In the genomic region with DNA sequence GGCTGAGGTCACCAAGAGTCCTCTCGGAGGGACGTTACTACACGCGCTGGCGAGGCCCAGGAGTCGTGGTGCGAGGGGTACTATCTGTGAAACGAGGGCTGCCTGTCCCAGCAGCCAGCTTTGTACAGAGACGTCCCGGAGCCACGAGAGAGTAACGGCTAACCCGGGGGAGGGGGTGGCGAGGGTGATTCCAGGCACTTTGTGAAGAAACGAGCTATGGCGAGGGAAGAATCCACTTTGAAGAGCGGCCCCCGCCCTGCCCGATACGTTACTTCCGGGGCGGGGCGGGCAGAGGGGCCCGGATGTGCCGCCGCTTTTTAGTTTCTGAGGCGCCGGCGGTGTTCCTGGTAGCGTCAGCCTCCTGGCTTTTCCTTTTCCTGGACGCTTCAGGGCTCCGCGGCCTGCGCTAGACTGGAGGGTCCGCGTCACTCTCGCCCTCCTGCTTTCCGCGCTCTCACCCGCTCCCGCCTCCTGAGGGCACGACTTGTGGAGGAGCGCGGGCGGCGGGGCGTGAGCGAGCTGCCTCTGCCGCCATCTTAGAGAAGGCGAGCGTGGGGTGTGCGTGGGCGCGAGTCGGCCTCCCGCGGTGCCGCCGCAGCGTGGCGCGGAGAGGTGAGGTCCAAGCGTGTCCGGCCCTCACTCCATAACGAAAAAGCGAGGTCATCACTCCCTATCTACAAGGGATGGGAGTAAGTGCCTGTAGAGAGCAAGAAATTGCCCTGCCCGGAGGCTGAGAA, we compare ENCODE assay signal across 1 cellular context.
TF ChIP-seq lines count a peak whose summit lies in the region.

No MANE protein-coding gene starts in this region.

TF ChIP-seq in SK-N-SH treated with all-trans-retinoic acid at 6 μM for 48 hours, 23 proteins besides CTCF, POLR2A, EP300 and RAD21 (continued from another document):
- TF ChIP-seq TSHZ2 (CRISPR knock-in tag; IDR thresholded peaks at IDR 0.05), result peak; percentile 50; the same call in 1 of the 2 replicates
- peak; percentile 52; the same call in 1 of the 2 replicates for TF ChIP-seq PATZ1 (CRISPR knock-in tag; IDR thresholded peaks at IDR 0.05; ENCODE audit: borderline replicate concordance)
- 0 out of 2 replicates have a peak, but pooled peaks have one; percentile 9 for TF ChIP-seq ZFP3 (CRISPR knock-in tag; IDR thresholded peaks at IDR 0.05)
- TF ChIP-seq RARB (CRISPR knock-in tag; IDR thresholded peaks at IDR 0.05), result no peak
- no peak for TF ChIP-seq PPARA (CRISPR knock-in tag; IDR thresholded peaks at IDR 0.05; ENCODE audit: borderline replicate concordance)
